2 cellular contexts compared by ENCODE assay signal in the genomic region with DNA sequence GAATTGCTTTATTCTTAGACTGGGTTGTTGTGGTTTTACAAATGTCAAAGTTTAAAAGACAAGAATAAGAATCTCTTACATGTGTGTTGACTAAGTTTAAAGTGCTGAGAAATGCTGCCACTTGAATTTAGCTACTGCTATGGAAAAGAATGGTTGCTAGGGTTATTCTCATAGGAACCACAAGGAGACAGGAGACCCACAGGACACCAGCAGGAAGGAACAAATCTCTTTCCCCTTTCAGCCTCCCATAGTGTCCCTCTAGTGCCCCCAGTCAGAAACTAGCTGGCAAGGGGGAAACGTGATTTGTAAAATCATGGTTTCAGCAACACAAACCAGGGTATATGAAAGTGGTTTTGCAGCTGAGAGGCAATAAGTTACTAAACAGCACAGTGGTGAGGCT.
TF ChIP-seq lines count a peak whose summit lies in the region.

No MANE protein-coding gene starts in this region.

TF ChIP-seq in A549, 52 proteins besides CTCF, POLR2A, EP300 and RAD21 (continued from another document):
- TF ChIP-seq BHLHE40 (IDR thresholded peaks at IDR 0.05; ENCODE audit: low read depth, low read length) (no peak), FOXS1 (CRISPR knock-in tag; IDR thresholded peaks at IDR 0.05) (no peak), MAZ (IDR thresholded peaks at IDR 0.05; ENCODE audit: borderline replicate concordance, low read depth, low read length) (no peak), PHF8 (IDR thresholded peaks at IDR 0.05; ENCODE audit: borderline replicate concordance, low read depth) (no peak), ZSCAN20 (CRISPR knock-in tag; IDR thresholded peaks at IDR 0.05) (no peak), GATA3 (IDR thresholded peaks at IDR 0.05; ENCODE audit: borderline replicate concordance) (no peak), HOXB13 (CRISPR knock-in tag; IDR thresholded peaks at IDR 0.05; ENCODE audit: low read depth) (no peak), CEBPB (IDR thresholded peaks at IDR 0.05) (no peak), RFX5 (IDR thresholded peaks at IDR 0.05) (no peak), FOSL2 (IDR thresholded peaks at IDR 0.05) (no peak), FOSL2 (CRISPR knock-in tag; IDR thresholded peaks at IDR 0.05) (no peak), SREBF2 (IDR thresholded peaks at IDR 0.05) (no peak), KDM1A (IDR thresholded peaks at IDR 0.05; ENCODE audit: low read depth) (no peak), JUNB (IDR thresholded peaks at IDR 0.05) (no peak), HOXB5 (CRISPR knock-in tag; IDR thresholded peaks at IDR 0.05) (no peak)
- TF ChIP-seq, protein P1, sequence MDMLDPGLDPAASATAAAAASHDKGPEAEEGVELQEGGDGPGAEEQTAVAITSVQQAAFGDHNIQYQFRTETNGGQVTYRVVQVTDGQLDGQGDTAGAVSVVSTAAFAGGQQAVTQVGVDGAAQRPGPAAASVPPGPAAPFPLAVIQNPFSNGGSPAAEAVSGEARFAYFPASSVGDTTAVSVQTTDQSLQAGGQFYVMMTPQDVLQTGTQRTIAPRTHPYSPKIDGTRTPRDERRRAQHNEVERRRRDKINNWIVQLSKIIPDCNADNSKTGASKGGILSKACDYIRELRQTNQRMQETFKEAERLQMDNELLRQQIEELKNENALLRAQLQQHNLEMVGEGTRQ (IDR thresholded peaks at IDR 0.05): no peak
- TF ChIP-seq, protein P2, sequence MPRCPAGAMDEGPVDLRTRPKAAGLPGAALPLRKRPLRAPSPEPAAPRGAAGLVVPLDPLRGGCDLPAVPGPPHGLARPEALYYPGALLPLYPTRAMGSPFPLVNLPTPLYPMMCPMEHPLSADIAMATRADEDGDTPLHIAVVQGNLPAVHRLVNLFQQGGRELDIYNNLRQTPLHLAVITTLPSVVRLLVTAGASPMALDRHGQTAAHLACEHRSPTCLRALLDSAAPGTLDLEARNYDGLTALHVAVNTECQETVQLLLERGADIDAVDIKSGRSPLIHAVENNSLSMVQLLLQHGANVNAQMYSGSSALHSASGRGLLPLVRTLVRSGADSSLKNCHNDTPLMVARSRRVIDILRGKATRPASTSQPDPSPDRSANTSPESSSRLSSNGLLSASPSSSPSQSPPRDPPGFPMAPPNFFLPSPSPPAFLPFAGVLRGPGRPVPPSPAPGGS (IDR thresholded peaks at IDR 0.05): no peak
- TF ChIP-seq, protein P3, sequence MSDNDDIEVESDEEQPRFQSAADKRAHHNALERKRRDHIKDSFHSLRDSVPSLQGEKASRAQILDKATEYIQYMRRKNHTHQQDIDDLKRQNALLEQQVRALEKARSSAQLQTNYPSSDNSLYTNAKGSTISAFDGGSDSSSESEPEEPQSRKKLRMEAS (IDR thresholded peaks at IDR 0.05): no peak
- TF ChIP-seq, protein P4, sequence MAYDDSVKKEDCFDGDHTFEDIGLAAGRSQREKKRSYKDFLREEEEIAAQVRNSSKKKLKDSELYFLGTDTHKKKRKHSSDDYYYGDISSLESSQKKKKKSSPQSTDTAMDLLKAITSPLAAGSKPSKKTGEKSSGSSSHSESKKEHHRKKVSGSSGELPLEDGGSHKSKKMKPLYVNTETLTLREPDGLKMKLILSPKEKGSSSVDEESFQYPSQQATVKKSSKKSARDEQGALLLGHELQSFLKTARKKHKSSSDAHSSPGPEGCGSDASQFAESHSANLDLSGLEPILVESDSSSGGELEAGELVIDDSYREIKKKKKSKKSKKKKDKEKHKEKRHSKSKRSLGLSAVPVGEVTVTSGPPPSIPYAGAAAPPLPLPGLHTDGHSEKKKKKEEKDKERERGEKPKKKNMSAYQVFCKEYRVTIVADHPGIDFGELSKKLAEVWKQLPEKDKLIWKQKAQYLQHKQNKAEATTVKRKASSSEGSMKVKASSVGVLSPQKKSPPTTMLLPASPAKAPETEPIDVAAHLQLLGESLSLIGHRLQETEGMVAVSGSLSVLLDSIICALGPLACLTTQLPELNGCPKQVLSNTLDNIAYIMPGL (CRISPR knock-in tag; IDR thresholded peaks at IDR 0.05; ENCODE audit: borderline replicate concordance): no peak

TF ChIP-seq in HCT116, 20 proteins besides CTCF, POLR2A, EP300 and RAD21:
- no peak for TF ChIP-seq SIN3A (IDR thresholded peaks at IDR 0.05; ENCODE audit: low read depth)
TF ChIP-seq in HCT116: peak in this region for 0.
